1 cellular context compared by ENCODE assay signal in genomic region chr4:185693548-185694215, GRCh38.
TF ChIP-seq lines count a peak whose summit lies in the region.

No MANE protein-coding gene starts in this region.

TF ChIP-seq in K562, 482 proteins besides CTCF, POLR2A, EP300 and RAD21 (continued from another document):
- no peak for TF ChIP-seq HBP1 (CRISPR knock-in tag; IDR thresholded peaks at IDR 0.05)
